In the genomic region with DNA sequence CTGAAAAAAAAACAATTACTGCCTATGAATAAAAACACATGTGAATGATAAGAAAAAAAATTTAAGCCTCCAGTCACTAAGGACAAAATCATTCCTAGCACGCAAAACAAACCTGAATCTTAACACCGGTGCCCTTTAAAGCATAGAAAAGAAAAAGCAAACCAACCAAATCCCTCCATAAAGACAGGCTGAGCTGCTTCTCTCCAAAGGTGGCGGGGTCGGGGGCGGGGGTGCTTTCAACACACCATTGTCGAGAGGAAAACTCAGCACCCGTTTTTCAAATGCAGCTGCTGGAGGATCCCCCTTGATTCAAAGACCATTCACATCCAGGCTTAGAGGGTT, we compare ENCODE assay signal across 9 cellular contexts. TPM values are rescaled to one million over a fixed set of nuclear protein-coding genes. Genes with fewer than 3 reads are reported as not detected.
A peak's percentile ranks its signal among the peaks of the same experiment; 100 is the strongest.
DNase-seq lines count a peak whose midpoint lies in the region; ATAC-seq and TF ChIP-seq lines count a peak whose summit lies in the region.
"Had no signal": no experiment of that assay in that cellular context is flagged by ENCODE, and none has a peak within 500 bp of the region (broad histone marks: within the 10 kb centered on the region; RNA-seq: fewer than 3 reads in every experiment).

No MANE protein-coding gene starts in this region.

- H4K91ac ChIP-seq in trophoblast cell (ENCODE audit: low read depth, low read length): no peak overlapping the region

- H2AK5ac ChIP-seq in trophoblast cell (ENCODE audit: low read length): no peak overlapping the region

- peaks cover 6% of the 10 kb centered on the region for H3K27me3 Mint-ChIP-seq in endothelial cell (ENCODE audit: unreplicated experiment)

- intact Hi-C loops in adrenal gland (cut with DNase I) (no loop called here), uterus (cut with DNase I; ENCODE audit: low total_unique reads) (no loop called here)

- no peak overlapping the region for H4K12ac ChIP-seq in trophoblast cell (ENCODE audit: low read depth, low read length)

- H3K27ac ChIP-seq in trophoblast cell (ENCODE audit: low read depth, low read length) (no peak overlapping the region), adrenal gland (no peak overlapping the region), uterus (no peak overlapping the region)

- H3K4me3 ChIP-seq in trophoblast cell (ENCODE audit: low read depth, low read length) (peak overlapping the region; percentile 47), adrenal gland (peak overlapping the region in 1 of 4 donors; percentile 35), uterus (peak overlapping the region in 1 of 2 donors; percentile 23)

- peaks cover 4% of the 10 kb centered on the region for H3K9me3 ChIP-seq in trophoblast cell (ENCODE audit: insufficient read depth, low read depth, low read length)
- H3K9me3 ChIP-seq in adrenal gland (replicated peaks in 1 of 3): peaks cover 0 to 5% (median 0%) of the 10 kb centered on the region in 3 donors
- H3K9me3 ChIP-seq in uterus: peaks cover 0 to 3% of the 10 kb centered on the region in 2 donors

- no peak overlapping the region for H2BK12ac ChIP-seq in trophoblast cell (ENCODE audit: low read length)

- no peak for TF ChIP-seq CTCF in GM20000 (IDR thresholded peaks at IDR 0.05; ENCODE audit: extremely low read depth, missing control alignments)
- TF ChIP-seq CTCF in endothelial cell (IDR thresholded peaks at IDR 0.05; ENCODE audit: unreplicated experiment): no peak
- TF ChIP-seq CTCF in adrenal gland (IDR thresholded peaks at IDR 0.05): no peak
- no peak for TF ChIP-seq CTCF in uterus (IDR thresholded peaks at IDR 0.05)

- H3K4ac ChIP-seq in trophoblast cell (ENCODE audit: low read depth, low read length): no peak overlapping the region

- H4K8ac ChIP-seq in trophoblast cell (ENCODE audit: low read depth, low read length): no peak overlapping the region

- DNase-seq in GM20000 (ENCODE audit: low spot score) (peak; percentile 39), SW480 (ENCODE audit: low spot score) (peak; percentile 4), endothelial cell (ENCODE audit: low spot score) (no peak), trophoblast cell (no peak), adrenal gland (no peak), uterus (no peak), KG1 (lab: John Stamatoyannopoulos, UW) (no peak)
- DNase-seq: kidney glomerular epithelial cell had no signal

- H3K36me3 Mint-ChIP-seq in endothelial cell (ENCODE audit: low read depth, unreplicated experiment): peaks cover 14% of the 10 kb centered on the region

- no peak overlapping the region for H2BK5ac ChIP-seq in trophoblast cell (ENCODE audit: low read depth, low read length, poor library complexity)

- no peak for ATAC-seq in HG02798 (IDR thresholded peaks at IDR 0.05; ENCODE audit: poor library complexity, unreplicated experiment)

- H3K4me3 Mint-ChIP-seq in endothelial cell (ENCODE audit: unreplicated experiment): peak overlapping the region; percentile 86

- H3K36me3 ChIP-seq in trophoblast cell (ENCODE audit: control insufficient read depth in 1 of 2, insufficient read depth in 2 of 2, low read length in 2 of 2): no peaks in the 10 kb centered on the region
- no peaks in the 10 kb centered on the region for H3K36me3 ChIP-seq in adrenal gland (replicated peaks in 1 of 2)
- H3K36me3 ChIP-seq in uterus: no peaks in the 10 kb centered on the region

- H3K4me1 ChIP-seq in trophoblast cell (ENCODE audit: control insufficient read depth in 1 of 2, insufficient read depth in 2 of 2, low read length in 2 of 2) (peaks cover 5 to 8% of the 10 kb centered on the region in 2 experiments), adrenal gland (replicated peaks in 1 of 2) (peaks cover 3 to 7% of the 10 kb centered on the region in 2 donors), uterus (peaks cover 0 to 15% of the 10 kb centered on the region in 2 donors)

- no peaks in the 10 kb centered on the region for H3K79me2 ChIP-seq in trophoblast cell (ENCODE audit: control insufficient read depth, insufficient read depth, low read length, poor library complexity)

- no peak overlapping the region for H2BK120ac ChIP-seq in trophoblast cell (ENCODE audit: insufficient read depth, low read length, poor library complexity)

- peaks cover 32% of the 10 kb centered on the region for H3K27me3 ChIP-seq in trophoblast cell (ENCODE audit: insufficient read depth, low read length)
- H3K27me3 ChIP-seq in adrenal gland: peaks cover 34% of the 10 kb centered on the region
- peaks cover 0 to 8% of the 10 kb centered on the region in 2 donors for H3K27me3 ChIP-seq in uterus

- peaks cover 8% of the 10 kb centered on the region for H3K4me1 Mint-ChIP-seq in endothelial cell (ENCODE audit: unreplicated experiment)

- no peak overlapping the region for H3K9ac ChIP-seq in trophoblast cell (ENCODE audit: low read length)

- no peak overlapping the region for H3K27ac Mint-ChIP-seq in endothelial cell (ENCODE audit: unreplicated experiment)

- H2AFZ ChIP-seq in trophoblast cell (ENCODE audit: insufficient read depth, low read length, poor library complexity): no peak overlapping the region

- no peaks in the 10 kb centered on the region for H3K79me1 ChIP-seq in trophoblast cell (ENCODE audit: low read length)

- H3K18ac ChIP-seq in trophoblast cell (ENCODE audit: low read length): no peak overlapping the region

- peak overlapping the region; percentile 98 for H3K4me2 ChIP-seq in trophoblast cell (ENCODE audit: low read length)

- no peak overlapping the region for H3K14ac ChIP-seq in trophoblast cell (ENCODE audit: low read length)

- no peak for TF ChIP-seq POLR2A in adrenal gland (IDR thresholded peaks at IDR 0.05)
- TF ChIP-seq POLR2A in uterus (IDR thresholded peaks at IDR 0.05): no peak

- no peak overlapping the region for H3K23ac ChIP-seq in trophoblast cell (ENCODE audit: low read length)

- WGBS in trophoblast cell (ENCODE audit: extremely low coverage, insufficient coverage, insufficient read length): no CpG with 5 or more reads among the region's 7 CpGs
- 13 to 19% (median 15%) methylated on average over 7 of the region's 7 CpGs for WGBS in adrenal gland, 4 donors

- H3K9me3 Mint-ChIP-seq in endothelial cell (ENCODE audit: unreplicated experiment): peaks cover 3% of the 10 kb centered on the region

RNA-seq across cellular contexts. Expression of gene ST8SIA6, which starts 1.4 kb away (rescaled TPM):
- total RNA-seq in endothelial cell (ENCODE audit: unreplicated experiment) (1.7 TPM), adrenal gland (1 to 10 TPM in 3 of 8 donors, under 1 TPM in 5; 0.19 to 3.4 (median 0.85) TPM), uterus (1 to 10 TPM in 2 of 4 donors, under 1 TPM in 1, not detected in 1; 0.77 to 1.9 (median 1.1) TPM)
- polyA plus RNA-seq in trophoblast cell (2013): 0.07 and 0.11 TPM in 2 replicates
- polyA plus RNA-seq in adrenal gland: under 1 TPM in 2 of 3 donors, not detected in 1; 0.13 to 0.26 TPM

Comparison
In these comparisons a context has a peak if more than half of its experiments do, and no peak if none do; other contexts are left out.
1. DNase-seq: peak in GM20000 (single experiment) and SW480 (single experiment); none in endothelial cell (single experiment), trophoblast cell (0 of 2), adrenal gland (0 of 7), uterus (0 of 2) and KG1 (single experiment).